Comparison of ENCODE assay signal across 14 cellular contexts in genomic region chr3:126102530-126102951, GRCh38. TPM values are rescaled to one million over a fixed set of nuclear protein-coding genes. Genes with fewer than 3 reads are reported as not detected.
DNase-seq lines count a peak whose midpoint lies in the region; ATAC-seq and TF ChIP-seq lines count a peak whose summit lies in the region.
"Had no signal": no experiment of that assay in that cellular context is flagged by ENCODE, and none has a peak within 500 bp of the region (broad histone marks: within the 10 kb centered on the region; RNA-seq: fewer than 3 reads in every experiment).

No MANE protein-coding gene starts in this region.

- no peaks in the 10 kb centered on the region for H3K36me3 ChIP-seq in GM23248 (ENCODE audit: low read depth)
- peaks cover 2 to 10% (median 10%) of the 10 kb centered on the region in 3 donors for H3K36me3 ChIP-seq in skeletal muscle tissue (ENCODE audit: control insufficient read depth in 3 of 3, insufficient read depth in 3 of 3, low read length in 3 of 3)
- H3K36me3 ChIP-seq in lower lobe of right lung, result no peaks in the 10 kb centered on the region
- no peaks in the 10 kb centered on the region for H3K36me3 ChIP-seq in ovary
- H3K36me3 ChIP-seq: neutrophil had no signal

- no peak overlapping the region for H3K4me3 Mint-ChIP-seq in stimulated activated naive B cell treated with anti-CD40 and anti-IgM and Interleukin-4, amounts not matched to agents 10 μg/mL and 1 μg/mL and 100 μg/mL, for 72 hours
- H3K4me3 Mint-ChIP-seq: activated naive CD4-positive, alpha-beta T cell treated with anti-CD3 and anti-CD28 coated beads, Interleukin-2, amount 50 U/mL, for 24 hours had no signal

- intact Hi-C loops in lower lobe of right lung (cut with DNase I) (no loop called here), ovary (cut with DNase I) (no loop called here)

- H3K27me3 ChIP-seq in GM23248 (replicated peaks; ENCODE audit: insufficient read depth) (no peaks in the 10 kb centered on the region), skeletal muscle tissue (ENCODE audit: control insufficient read depth in 3 of 3, insufficient read depth in 3 of 3, low read length in 3 of 3) (no peaks in the 10 kb centered on the region), lower lobe of right lung (ENCODE audit: low read depth) (no peaks in the 10 kb centered on the region), ovary (no peaks in the 10 kb centered on the region)
- H3K27me3 ChIP-seq: dorsolateral prefrontal cortex, neutrophil had no signal

- H3K4me1 Mint-ChIP-seq in stimulated activated naive B cell treated with anti-CD40 and anti-IgM and Interleukin-4, amounts not matched to agents 10 μg/mL and 1 μg/mL and 100 μg/mL, for 72 hours, result no peaks in the 10 kb centered on the region
- H3K4me1 Mint-ChIP-seq: activated naive CD4-positive, alpha-beta T cell treated with anti-CD3 and anti-CD28 coated beads, Interleukin-2, amount 50 U/mL, for 24 hours had no signal

- H3K27ac ChIP-seq in GM23248, result peak overlapping the region; percentile 5; the same call in 1 of the 2 replicates
- H3K27ac ChIP-seq in cingulate gyrus (ENCODE audit: low read depth, low read length), result peak overlapping the region; percentile 19
- peak overlapping the region; percentile 87 for H3K27ac ChIP-seq in skeletal muscle tissue (ENCODE audit: low read depth, low read length)
- H3K27ac ChIP-seq in lower lobe of right lung, result no peak overlapping the region
- no peak overlapping the region for H3K27ac ChIP-seq in ovary
- H3K27ac ChIP-seq: C4-2B, neutrophil had no signal

- peaks cover 8% of the 10 kb centered on the region for H3K4me1 ChIP-seq in GM23248 (ENCODE audit: insufficient read depth)
- peaks cover 71 to 83% (median 79%) of the 10 kb centered on the region in 3 donors for H3K4me1 ChIP-seq in skeletal muscle tissue (ENCODE audit: control insufficient read depth in 3 of 3, insufficient read depth in 3 of 3, low read length in 3 of 3)
- no peaks in the 10 kb centered on the region for H3K4me1 ChIP-seq in lower lobe of right lung
- H3K4me1 ChIP-seq in ovary (ENCODE audit: insufficient read depth), result no peaks in the 10 kb centered on the region

- no peak for ATAC-seq in lower lobe of right lung
- ATAC-seq in stimulated activated naive B cell treated with anti-CD40 and anti-IgM and Interleukin-4, amounts not matched to agents 10 μg/mL and 1 μg/mL and 100 μg/mL, for 72 hours (replicated peaks), result no peak

- no peak overlapping the region for H3K4me2 ChIP-seq in GM23248 (ENCODE audit: unreplicated experiment)

- no peak for TF ChIP-seq EP300 in ovary (IDR thresholded peaks at IDR 0.05)

- H3K9me3 Mint-ChIP-seq in stimulated activated naive B cell treated with anti-CD40 and anti-IgM and Interleukin-4, amounts not matched to agents 10 μg/mL and 1 μg/mL and 100 μg/mL, for 72 hours, result peaks cover 1 to 3% of the 10 kb centered on the region in 2 donors
- H3K9me3 Mint-ChIP-seq: activated naive CD4-positive, alpha-beta T cell treated with anti-CD3 and anti-CD28 coated beads, Interleukin-2, amount 50 U/mL, for 24 hours had no signal

- peak overlapping the region; percentile 76 for H2AFZ ChIP-seq in GM23248

- H3K4me3 ChIP-seq in GM23248 (no peak overlapping the region), skeletal muscle tissue (ENCODE audit: low read length in 3 of 3) (peak overlapping the region in 1 of 3 donors; percentile 42), lower lobe of right lung (no peak overlapping the region), ovary (no peak overlapping the region)
- H3K4me3 ChIP-seq: dorsolateral prefrontal cortex had no signal

- H3K27ac Mint-ChIP-seq in stimulated activated naive B cell treated with anti-CD40 and anti-IgM and Interleukin-4, amounts not matched to agents 10 μg/mL and 1 μg/mL and 100 μg/mL, for 72 hours, result no peak overlapping the region
- H3K27ac Mint-ChIP-seq: activated naive CD4-positive, alpha-beta T cell treated with anti-CD3 and anti-CD28 coated beads, Interleukin-2, amount 50 U/mL, for 24 hours had no signal

- H3K27me3 Mint-ChIP-seq in stimulated activated naive B cell treated with anti-CD40 and anti-IgM and Interleukin-4, amounts not matched to agents 10 μg/mL and 1 μg/mL and 100 μg/mL, for 72 hours, result peaks cover 4 to 7% of the 10 kb centered on the region in 2 donors
- H3K27me3 Mint-ChIP-seq: activated naive CD4-positive, alpha-beta T cell treated with anti-CD3 and anti-CD28 coated beads, Interleukin-2, amount 50 U/mL, for 24 hours had no signal

- peak; percentile 71 for DNase-seq in GM23248
- DNase-seq in iPS-NIHi7 (ENCODE audit: extremely low spot score), result peak; percentile 4
- no peak for DNase-seq in lower lobe of right lung
- no peak for DNase-seq in ovary
- no peak for DNase-seq in NCI-H82 treated with DMSO at 0.1 percent for 48 hours (lab: John Stamatoyannopoulos, UW; ENCODE audit: unreplicated experiment)
- no peak for DNase-seq in stimulated activated naive B cell treated with anti-CD40 and anti-IgM and Interleukin-4, amounts not matched to agents 10 μg/mL and 1 μg/mL and 100 μg/mL, for 72 hours
- DNase-seq: NCI-H526, SIG-M5 had no signal

- no peaks in the 10 kb centered on the region for H4K20me1 ChIP-seq in GM23248 (ENCODE audit: insufficient read depth)

- H3K9me2 ChIP-seq in GM23248 (ENCODE audit: insufficient read depth), result no peaks in the 10 kb centered on the region

- H3K79me2 ChIP-seq in GM23248 (ENCODE audit: insufficient read depth), result no peaks in the 10 kb centered on the region

- 9 to 16% methylated on average over 5 of the region's 5 CpGs for WGBS in GM23248 (ENCODE audit: low coverage in 1 of 2, low lambda C conversion rate in 2 of 2, missing lambda C conversion rate in 2 of 2), 2 experiments
- WGBS in ovary, 3 donors, result 41 to 65% (median 56%) methylated on average over 5 of the region's 5 CpGs

- no peaks in the 10 kb centered on the region for H3K36me3 Mint-ChIP-seq in stimulated activated naive B cell treated with anti-CD40 and anti-IgM and Interleukin-4, amounts not matched to agents 10 μg/mL and 1 μg/mL and 100 μg/mL, for 72 hours
- H3K36me3 Mint-ChIP-seq: activated naive CD4-positive, alpha-beta T cell treated with anti-CD3 and anti-CD28 coated beads, Interleukin-2, amount 50 U/mL, for 24 hours had no signal

- TF ChIP-seq CTCF in lower lobe of right lung (IDR thresholded peaks at IDR 0.05), result no peak
- TF ChIP-seq CTCF in ovary (IDR thresholded peaks at IDR 0.05), result no peak

- H3K9me3 ChIP-seq in GM23248 (ENCODE audit: low read depth), result no peaks in the 10 kb centered on the region
- H3K9me3 ChIP-seq in skeletal muscle tissue (ENCODE audit: control insufficient read depth in 3 of 3, low read length in 3 of 3), result no peaks in the 10 kb centered on the region
- no peaks in the 10 kb centered on the region for H3K9me3 ChIP-seq in lower lobe of right lung
- no peaks in the 10 kb centered on the region for H3K9me3 ChIP-seq in ovary
- H3K9me3 ChIP-seq: neutrophil had no signal

- in situ Hi-C loops in GM23248 (cut with MboI), result no loop called here

- no peak for TF ChIP-seq POLR2A in ovary (IDR thresholded peaks at IDR 0.05)

- peak overlapping the region; percentile 56; the same call in 1 of the 2 replicates for H3K9ac ChIP-seq in GM23248
- H3K9ac ChIP-seq in skeletal muscle tissue (ENCODE audit: low read depth in 1 of 3, low read length in 3 of 3), result peak overlapping the region; percentile 45 to 80 (median 68)

- H3F3A ChIP-seq in GM23248 (ENCODE audit: insufficient read depth), result no peaks in the 10 kb centered on the region

RNA-seq across cellular contexts. Expression of gene SLC41A3, which starts 18.6 kb away (rescaled TPM):
- total RNA-seq in GM23248 (2014; rRNA removed; shearing (Covaris generic)), result 39.6 and 56.0 TPM in 2 replicates
- polyA plus RNA-seq in GM23248 (2016; fragmentation: Nextera tagmentation; extraction: Ambion mirVana) (19.8 and 22.7 TPM in 2 replicates), ovary (10 to 100 TPM; 58.5 to 70.6 TPM)
- total RNA-seq in skeletal muscle tissue (31.3 TPM), lower lobe of right lung (36.2 TPM), ovary (100 to 1,000 TPM in 1 of 7 donors, 10 to 100 TPM in 6; 58.1 to 107 (median 85.9) TPM)

Comparison
In these comparisons a context has a peak if more than half of its experiments do, and no peak if none do; other contexts are left out.
1. DNase-seq: peak in GM23248 (single experiment) and iPS-NIHi7 (single experiment); none in lower lobe of right lung (single experiment), ovary (0 of 5), NCI-H82 treated with DMSO at 0.1 percent for 48 hours (single experiment) and stimulated activated naive B cell treated with anti-CD40 and anti-IgM and Interleukin-4, amounts not matched to agents 10 μg/mL and 1 μg/mL and 100 μg/mL, for 72 hours (single experiment).
2. H3K27ac ChIP-seq: peak in GM23248 (single experiment), cingulate gyrus (single experiment) and skeletal muscle tissue (single experiment); none in lower lobe of right lung (single experiment) and ovary (0 of 2).